8 cellular contexts compared by ENCODE assay signal in genomic region chr3:112086018-112086854, GRCh38. TPM values are rescaled to one million over a fixed set of nuclear protein-coding genes. Genes with fewer than 3 reads are reported as not detected.
A peak's percentile ranks its signal among the peaks of the same experiment; 100 is the strongest.
DNase-seq lines count a peak whose midpoint lies in the region; ATAC-seq, FAIRE-seq and TF ChIP-seq lines count a peak whose summit lies in the region.

A gene with protein sequence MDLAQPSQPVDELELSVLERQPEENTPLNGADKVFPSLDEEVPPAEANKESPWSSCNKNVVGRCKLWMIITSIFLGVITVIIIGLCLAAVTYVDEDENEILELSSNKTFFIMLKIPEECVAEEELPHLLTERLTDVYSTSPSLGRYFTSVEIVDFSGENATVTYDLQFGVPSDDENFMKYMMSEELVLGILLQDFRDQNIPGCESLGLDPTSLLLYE (plus strand): TSS chr3:112086389. CDS start chr3:112086408, 19 bp downstream.

- H3K9ac ChIP-seq in keratinocyte (ENCODE audit: control insufficient read depth, extremely low read depth, insufficient read depth, low read length) = peak within 1 kb of the TSS; percentile 97

- no peaks in the 10 kb centered on the region for H3K27me3 ChIP-seq in keratinocyte (ENCODE audit: control insufficient read depth, extremely low read depth, insufficient read depth, low read length)

- peaks cover 5% of the 10 kb centered on the region for H3K9me1 ChIP-seq in keratinocyte (ENCODE audit: control insufficient read depth, extremely low read depth, insufficient read depth, low read length)

- dilution Hi-C loops in keratinocyte (cut with MboI; ENCODE audit: extremely low pct_ligation_motif_present, low sequenced_read_pairs) = no loop called here

- H2AFZ ChIP-seq in keratinocyte (ENCODE audit: control insufficient read depth, low read length) = peak within 1 kb of the TSS; percentile 81

- peaks cover 2 to 4% of the 10 kb centered on the region in 2 experiments for H3K36me3 ChIP-seq in keratinocyte (ENCODE audit: control insufficient read depth in 2 of 2, extremely low read depth in 1 of 2, insufficient read depth in 2 of 2, low read length in 2 of 2)

- peak; percentile 48 for DNase-seq in NCI-H2107 (lab: John Stamatoyannopoulos, UW)
- peak; percentile 66 for DNase-seq in activated CD4-positive, CD25-positive, alpha-beta regulatory T cell treated with anti-CD3 and anti-CD28 coated beads, Interleukin-2, amount 50 U/mL, for 72 hours
- peak; percentile 16 for DNase-seq in cerebellar cortex (ENCODE audit: low spot score)
- no peak for DNase-seq in keratinocyte (ENCODE audit: low read depth, low spot score)
- peak; percentile 17 to 53 for DNase-seq in stimulated activated CD4-positive, alpha-beta T cell treated with anti-CD3 and anti-CD28 coated beads, Interleukin-12 subunit alpha, Interleukin-12 subunit beta, amount 100 ng/mL, for 24 hours (ENCODE audit: low read depth in 2 of 2)
- DNase-seq in GF-D8 (lab: John Stamatoyannopoulos, UW) = no peak

- H4K20me1 ChIP-seq in keratinocyte (ENCODE audit: control insufficient read depth, extremely low read depth, insufficient read depth, low read length) = peaks cover 7% of the 10 kb centered on the region

- peak within 1 kb of the TSS; percentile 75 to 88 (median 84) for H3K4me3 ChIP-seq in keratinocyte (ENCODE audit: control insufficient read depth in 2 of 3, extremely low read depth in 1 of 3, insufficient read depth in 2 of 3, low read depth in 1 of 3, low read length in 3 of 3)

- H3K4me1 ChIP-seq in keratinocyte (ENCODE audit: control insufficient read depth, extremely low read depth, insufficient read depth, low read length) = peaks cover 23% of the 10 kb centered on the region

- peak in 1 of 3 experiments; percentile 10 for TF ChIP-seq CTCF in keratinocyte (optimal IDR thresholded peaks at IDR 0.05 in 1 of 3, IDR thresholded peaks at IDR 0.05 in 1 of 3, conservative IDR thresholded peaks at IDR 0.05 in 1 of 3; ENCODE audit: extremely low read depth in 1 of 3, insufficient read depth in 2 of 3, low read length in 3 of 3)

- FAIRE-seq in keratinocyte (lab: Jason Lieb, UNC) = peak; percentile 43

- H3K9me3 ChIP-seq in keratinocyte (ENCODE audit: control insufficient read depth, low read depth, low read length) = no peaks in the 10 kb centered on the region

- H3K27ac ChIP-seq in keratinocyte (ENCODE audit: control insufficient read depth, insufficient read depth, low read length) = peak within 1 kb of the TSS; percentile 97

- H3K79me2 ChIP-seq in keratinocyte (ENCODE audit: control insufficient read depth, insufficient read depth, low read length) = peaks cover 42% of the 10 kb centered on the region

- ATAC-seq in GM18499 (IDR thresholded peaks at IDR 0.05; ENCODE audit: insufficient read depth, unreplicated experiment) = peak; percentile 76
- peak; percentile 80 for ATAC-seq in HG02763 (IDR thresholded peaks at IDR 0.05; ENCODE audit: unreplicated experiment)

- peak within 1 kb of the TSS; percentile 78 for H3K4me2 ChIP-seq in keratinocyte (ENCODE audit: control insufficient read depth, extremely low read depth, insufficient read depth, low read depth, low read length)

RNA-seq across cellular contexts. Expression of the gene that starts here (rescaled TPM):
- polyA plus RNA-seq in keratinocyte = 12.9 to 15.8 TPM (median 13.7 TPM) in 3 replicates
- 3.8 TPM for polyA plus RNA-seq in keratinocyte (2011; ENCODE audit: low read depth)
- 5.3 and 7.8 TPM in 2 replicates for polyA plus RNA-seq in keratinocyte (2011; cell fraction: cytosol; rRNA removed)
- 36.2 and 46.6 TPM in 2 replicates for polyA plus RNA-seq in keratinocyte (2011; cell fraction: nucleus; rRNA removed)
- 7.7 and 14.1 TPM in 2 replicates for polyA plus RNA-seq in keratinocyte (2012; ENCODE audit: low replicate concordance)
- 10.4 to 42.3 TPM (median 27.2 TPM) in 3 replicates for polyA minus RNA-seq in keratinocyte
- polyA minus RNA-seq in keratinocyte (2011; cell fraction: cytosol; rRNA and poly(A)+ RNA removed) = 4.0 TPM
- 42.8 and 81.6 TPM in 2 replicates for polyA minus RNA-seq in keratinocyte (2011; cell fraction: nucleus; rRNA and poly(A)+ RNA removed)

Comparison
In these comparisons a context has a peak if more than half of its experiments do, and no peak if none do; other contexts are left out.
1. DNase-seq: peak in NCI-H2107 (single experiment), activated CD4-positive, CD25-positive, alpha-beta regulatory T cell treated with anti-CD3 and anti-CD28 coated beads, Interleukin-2, amount 50 U/mL, for 72 hours (single experiment), cerebellar cortex (single experiment) and stimulated activated CD4-positive, alpha-beta T cell treated with anti-CD3 and anti-CD28 coated beads, Interleukin-12 subunit alpha, Interleukin-12 subunit beta, amount 100 ng/mL, for 24 hours (2 of 2); none in keratinocyte (single experiment) and GF-D8 (single experiment).